In genomic region chr20:11331096-11331495, GRCh38 we compare ENCODE assay signal across 14 cellular contexts.
"Had no signal": no experiment of that assay in that cellular context is flagged by ENCODE, and none has a peak within 500 bp of the region (broad histone marks: within the 10 kb centered on the region; RNA-seq: fewer than 3 reads in every experiment).

No MANE protein-coding gene starts in this region.

- H3K4me3 ChIP-seq: esophagus muscularis mucosa, heart right ventricle, testis had no signal

- H3K27ac ChIP-seq: esophagus muscularis mucosa, heart right ventricle, testis had no signal

- H3K4me1 Mint-ChIP-seq: central memory CD8-positive, alpha-beta T cell; stimulated activated naive CD8-positive, alpha-beta T cell treated with anti-CD3 and anti-CD28 coated beads, Interleukin-15, amount 100 ng/mL, for 72 hours; T-helper 17 cell had no signal

- H3K27ac Mint-ChIP-seq: stimulated activated naive CD8-positive, alpha-beta T cell treated with anti-CD3 and anti-CD28 coated beads, Interleukin-15, amount 100 ng/mL, for 72 hours; T-helper 17 cell had no signal

- H3K4me3 Mint-ChIP-seq: central memory CD8-positive, alpha-beta T cell; stimulated activated naive CD8-positive, alpha-beta T cell treated with anti-CD3 and anti-CD28 coated beads, Interleukin-15, amount 100 ng/mL, for 72 hours; T-helper 17 cell had no signal

- H3K36me3 ChIP-seq: esophagus muscularis mucosa, heart right ventricle had no signal

- H3K27me3 ChIP-seq: esophagus muscularis mucosa, heart right ventricle, testis had no signal

- H3K27me3 Mint-ChIP-seq: central memory CD8-positive, alpha-beta T cell; stimulated activated naive CD8-positive, alpha-beta T cell treated with anti-CD3 and anti-CD28 coated beads, Interleukin-15, amount 100 ng/mL, for 72 hours; T-helper 17 cell had no signal

- H3K9me3 Mint-ChIP-seq: central memory CD8-positive, alpha-beta T cell had no signal

- H3K4me1 ChIP-seq: esophagus muscularis mucosa, heart right ventricle, testis had no signal

- ATAC-seq: heart right ventricle; left ventricle myocardium superior; stimulated activated naive CD8-positive, alpha-beta T cell treated with anti-CD3 and anti-CD28 coated beads, Interleukin-15, amount 100 ng/mL, for 72 hours; T-helper 17 cell had no signal

- DNase-seq: activated CD4-positive, alpha-beta T cell treated with anti-CD3 and anti-CD28 coated beads, Interleukin-2, amount 50 U/mL, for 1 hour; activated naive CD4-positive, alpha-beta T cell treated with anti-CD3 and anti-CD28 coated beads, Interleukin-2, amount 50 U/mL, for 16 hours; activated T-cell treated with anti-CD3 and anti-CD28 coated beads for 4 hours; heart right ventricle; kidney; left ventricle myocardium superior; mesendoderm; stimulated activated CD4-positive, alpha-beta T cell treated with anti-CD3 and anti-CD28 coated beads, Interleukin-15, amount 100 ng/mL, for 24 hours; stimulated activated CD4-positive, alpha-beta T cell treated with anti-CD3 and anti-CD28 coated beads, Interleukin-4, amount 100 ng/mL, for 24 hours; stimulated activated naive CD8-positive, alpha-beta T cell treated with anti-CD3 and anti-CD28 coated beads, Interleukin-15, amount 100 ng/mL, for 72 hours; T-helper 17 cell; testis had no signal

- H3K9me3 ChIP-seq: esophagus muscularis mucosa, heart right ventricle, testis had no signal
